Comparison of ENCODE assay signal across 2 cellular contexts in the genomic region with DNA sequence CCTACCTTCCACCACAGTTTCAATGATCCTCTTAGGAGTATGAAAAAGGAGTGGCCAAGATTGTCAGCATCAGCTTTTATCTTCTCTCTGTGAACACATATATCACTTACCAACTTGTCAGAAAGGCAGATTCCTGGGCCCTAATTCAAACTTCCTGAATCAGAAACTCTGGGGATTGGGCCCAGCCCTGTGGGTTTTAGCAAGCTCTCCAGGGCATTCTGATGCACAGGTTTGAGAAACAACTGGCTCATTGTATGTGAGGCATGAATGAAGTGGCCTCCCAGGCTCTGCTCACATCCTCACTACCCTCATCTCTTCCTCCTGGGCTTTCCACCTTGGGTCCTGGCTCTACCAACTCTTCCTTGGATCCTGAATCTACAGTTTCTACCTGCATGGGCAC.
TF ChIP-seq lines count a peak whose summit lies in the region.

No MANE protein-coding gene starts in this region.

TF ChIP-seq in GM23338, 12 proteins besides CTCF, POLR2A, EP300 and RAD21 (continued from another document):
- TF ChIP-seq, protein P1, sequence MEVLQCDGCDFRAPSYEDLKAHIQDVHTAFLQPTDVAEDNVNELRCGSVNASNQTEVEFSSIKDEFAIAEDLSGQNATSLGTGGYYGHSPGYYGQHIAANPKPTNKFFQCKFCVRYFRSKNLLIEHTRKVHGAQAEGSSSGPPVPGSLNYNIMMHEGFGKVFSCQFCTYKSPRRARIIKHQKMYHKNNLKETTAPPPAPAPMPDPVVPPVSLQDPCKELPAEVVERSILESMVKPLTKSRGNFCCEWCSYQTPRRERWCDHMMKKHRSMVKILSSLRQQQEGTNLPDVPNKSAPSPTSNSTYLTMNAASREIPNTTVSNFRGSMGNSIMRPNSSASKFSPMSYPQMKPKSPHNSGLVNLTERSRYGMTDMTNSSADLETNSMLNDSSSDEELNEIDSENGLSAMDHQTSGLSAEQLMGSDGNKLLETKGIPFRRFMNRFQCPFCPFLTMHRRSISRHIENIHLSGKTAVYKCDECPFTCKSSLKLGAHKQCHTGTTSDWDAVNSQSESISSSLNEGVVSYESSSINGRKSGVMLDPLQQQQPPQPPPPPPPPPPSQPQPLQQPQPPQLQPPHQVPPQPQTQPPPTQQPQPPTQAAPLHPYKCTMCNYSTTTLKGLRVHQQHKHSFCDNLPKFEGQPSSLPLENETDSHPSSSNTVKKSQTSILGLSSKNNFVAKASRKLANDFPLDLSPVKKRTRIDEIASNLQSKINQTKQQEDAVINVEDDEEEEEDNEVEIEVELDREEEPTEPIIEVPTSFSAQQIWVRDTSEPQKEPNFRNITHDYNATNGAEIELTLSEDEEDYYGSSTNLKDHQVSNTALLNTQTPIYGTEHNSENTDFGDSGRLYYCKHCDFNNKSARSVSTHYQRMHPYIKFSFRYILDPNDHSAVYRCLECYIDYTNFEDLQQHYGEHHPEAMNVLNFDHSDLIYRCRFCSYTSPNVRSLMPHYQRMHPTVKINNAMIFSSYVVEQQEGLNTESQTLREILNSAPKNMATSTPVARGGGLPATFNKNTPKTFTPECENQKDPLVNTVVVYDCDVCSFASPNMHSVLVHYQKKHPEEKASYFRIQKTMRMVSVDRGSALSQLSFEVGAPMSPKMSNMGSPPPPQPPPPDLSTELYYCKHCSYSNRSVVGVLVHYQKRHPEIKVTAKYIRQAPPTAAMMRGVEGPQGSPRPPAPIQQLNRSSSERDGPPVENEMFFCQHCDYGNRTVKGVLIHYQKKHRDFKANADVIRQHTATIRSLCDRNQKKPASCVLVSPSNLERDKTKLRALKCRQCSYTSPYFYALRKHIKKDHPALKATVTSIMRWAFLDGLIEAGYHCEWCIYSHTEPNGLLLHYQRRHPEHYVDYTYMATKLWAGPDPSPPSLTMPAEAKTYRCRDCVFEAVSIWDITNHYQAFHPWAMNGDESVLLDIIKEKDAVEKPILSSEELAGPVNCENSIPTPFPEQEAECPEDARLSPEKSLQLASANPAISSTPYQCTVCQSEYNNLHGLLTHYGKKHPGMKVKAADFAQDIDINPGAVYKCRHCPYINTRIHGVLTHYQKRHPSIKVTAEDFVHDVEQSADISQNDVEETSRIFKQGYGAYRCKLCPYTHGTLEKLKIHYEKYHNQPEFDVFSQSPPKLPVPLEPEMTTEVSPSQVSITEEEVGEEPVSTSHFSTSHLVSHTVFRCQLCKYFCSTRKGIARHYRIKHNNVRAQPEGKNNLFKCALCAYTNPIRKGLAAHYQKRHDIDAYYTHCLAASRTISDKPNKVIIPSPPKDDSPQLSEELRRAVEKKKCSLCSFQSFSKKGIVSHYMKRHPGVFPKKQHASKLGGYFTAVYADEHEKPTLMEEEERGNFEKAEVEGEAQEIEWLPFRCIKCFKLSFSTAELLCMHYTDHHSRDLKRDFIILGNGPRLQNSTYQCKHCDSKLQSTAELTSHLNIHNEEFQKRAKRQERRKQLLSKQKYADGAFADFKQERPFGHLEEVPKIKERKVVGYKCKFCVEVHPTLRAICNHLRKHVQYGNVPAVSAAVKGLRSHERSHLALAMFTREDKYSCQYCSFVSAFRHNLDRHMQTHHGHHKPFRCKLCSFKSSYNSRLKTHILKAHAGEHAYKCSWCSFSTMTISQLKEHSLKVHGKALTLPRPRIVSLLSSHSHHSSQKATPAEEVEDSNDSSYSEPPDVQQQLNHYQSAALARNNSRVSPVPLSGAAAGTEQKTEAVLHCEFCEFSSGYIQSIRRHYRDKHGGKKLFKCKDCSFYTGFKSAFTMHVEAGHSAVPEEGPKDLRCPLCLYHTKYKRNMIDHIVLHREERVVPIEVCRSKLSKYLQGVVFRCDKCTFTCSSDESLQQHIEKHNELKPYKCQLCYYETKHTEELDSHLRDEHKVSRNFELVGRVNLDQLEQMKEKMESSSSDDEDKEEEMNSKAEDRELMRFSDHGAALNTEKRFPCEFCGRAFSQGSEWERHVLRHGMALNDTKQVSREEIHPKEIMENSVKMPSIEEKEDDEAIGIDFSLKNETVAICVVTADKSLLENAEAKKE (CRISPR knock-in tag; IDR thresholded peaks at IDR 0.05): peak; percentile 69; the same call in 1 of the 2 replicates
- TF ChIP-seq, protein P2, sequence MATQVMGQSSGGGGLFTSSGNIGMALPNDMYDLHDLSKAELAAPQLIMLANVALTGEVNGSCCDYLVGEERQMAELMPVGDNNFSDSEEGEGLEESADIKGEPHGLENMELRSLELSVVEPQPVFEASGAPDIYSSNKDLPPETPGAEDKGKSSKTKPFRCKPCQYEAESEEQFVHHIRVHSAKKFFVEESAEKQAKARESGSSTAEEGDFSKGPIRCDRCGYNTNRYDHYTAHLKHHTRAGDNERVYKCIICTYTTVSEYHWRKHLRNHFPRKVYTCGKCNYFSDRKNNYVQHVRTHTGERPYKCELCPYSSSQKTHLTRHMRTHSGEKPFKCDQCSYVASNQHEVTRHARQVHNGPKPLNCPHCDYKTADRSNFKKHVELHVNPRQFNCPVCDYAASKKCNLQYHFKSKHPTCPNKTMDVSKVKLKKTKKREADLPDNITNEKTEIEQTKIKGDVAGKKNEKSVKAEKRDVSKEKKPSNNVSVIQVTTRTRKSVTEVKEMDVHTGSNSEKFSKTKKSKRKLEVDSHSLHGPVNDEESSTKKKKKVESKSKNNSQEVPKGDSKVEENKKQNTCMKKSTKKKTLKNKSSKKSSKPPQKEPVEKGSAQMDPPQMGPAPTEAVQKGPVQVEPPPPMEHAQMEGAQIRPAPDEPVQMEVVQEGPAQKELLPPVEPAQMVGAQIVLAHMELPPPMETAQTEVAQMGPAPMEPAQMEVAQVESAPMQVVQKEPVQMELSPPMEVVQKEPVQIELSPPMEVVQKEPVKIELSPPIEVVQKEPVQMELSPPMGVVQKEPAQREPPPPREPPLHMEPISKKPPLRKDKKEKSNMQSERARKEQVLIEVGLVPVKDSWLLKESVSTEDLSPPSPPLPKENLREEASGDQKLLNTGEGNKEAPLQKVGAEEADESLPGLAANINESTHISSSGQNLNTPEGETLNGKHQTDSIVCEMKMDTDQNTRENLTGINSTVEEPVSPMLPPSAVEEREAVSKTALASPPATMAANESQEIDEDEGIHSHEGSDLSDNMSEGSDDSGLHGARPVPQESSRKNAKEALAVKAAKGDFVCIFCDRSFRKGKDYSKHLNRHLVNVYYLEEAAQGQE (IDR thresholded peaks at IDR 0.05; ENCODE audit: unreplicated experiment): no peak
TF ChIP-seq in GM23338: peak in this region for 1.

TF ChIP-seq in WTC11, 78 proteins besides CTCF, POLR2A, EP300 and RAD21 (continued from another document):
- no peak for TF ChIP-seq ARID4B (CRISPR knock-in tag; IDR thresholded peaks at IDR 0.05; ENCODE audit: borderline replicate concordance)
- no peak for TF ChIP-seq ZNF232 (CRISPR knock-in tag; IDR thresholded peaks at IDR 0.05)
- TF ChIP-seq NFE2L1 (CRISPR knock-in tag; IDR thresholded peaks at IDR 0.05): no peak
- TF ChIP-seq, protein P3, sequence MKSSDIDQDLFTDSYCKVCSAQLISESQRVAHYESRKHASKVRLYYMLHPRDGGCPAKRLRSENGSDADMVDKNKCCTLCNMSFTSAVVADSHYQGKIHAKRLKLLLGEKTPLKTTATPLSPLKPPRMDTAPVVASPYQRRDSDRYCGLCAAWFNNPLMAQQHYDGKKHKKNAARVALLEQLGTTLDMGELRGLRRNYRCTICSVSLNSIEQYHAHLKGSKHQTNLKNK (CRISPR knock-in tag; IDR thresholded peaks at IDR 0.05): no peak
- TF ChIP-seq RORB (CRISPR knock-in tag; IDR thresholded peaks at IDR 0.05): no peak
- no peak for TF ChIP-seq AFF4 (CRISPR knock-in tag; IDR thresholded peaks at IDR 0.05; ENCODE audit: borderline replicate concordance)
- TF ChIP-seq, protein P4, sequence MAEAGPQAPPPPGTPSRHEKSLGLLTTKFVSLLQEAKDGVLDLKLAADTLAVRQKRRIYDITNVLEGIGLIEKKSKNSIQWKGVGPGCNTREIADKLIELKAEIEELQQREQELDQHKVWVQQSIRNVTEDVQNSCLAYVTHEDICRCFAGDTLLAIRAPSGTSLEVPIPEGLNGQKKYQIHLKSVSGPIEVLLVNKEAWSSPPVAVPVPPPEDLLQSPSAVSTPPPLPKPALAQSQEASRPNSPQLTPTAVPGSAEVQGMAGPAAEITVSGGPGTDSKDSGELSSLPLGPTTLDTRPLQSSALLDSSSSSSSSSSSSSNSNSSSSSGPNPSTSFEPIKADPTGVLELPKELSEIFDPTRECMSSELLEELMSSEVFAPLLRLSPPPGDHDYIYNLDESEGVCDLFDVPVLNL (CRISPR knock-in tag; IDR thresholded peaks at IDR 0.05; ENCODE audit: borderline replicate concordance, low read depth): no peak
- no peak for TF ChIP-seq E2F5 (CRISPR knock-in tag; IDR thresholded peaks at IDR 0.05)
TF ChIP-seq in WTC11: peak in this region for 0.
